ENCODE assay signal across 1 cellular context in genomic region chr21:46130721-46131720, GRCh38.
TF ChIP-seq lines count a peak whose summit lies in the region.

No MANE protein-coding gene starts in this region.

TF ChIP-seq in K562, 482 proteins besides CTCF, POLR2A, EP300 and RAD21:
- peak; percentile 78 for TF ChIP-seq USF1 (CRISPR knock-in tag; IDR thresholded peaks at IDR 0.05)
- TF ChIP-seq USF2 (CRISPR knock-in tag; IDR thresholded peaks at IDR 0.05) = peak; percentile 34
- TF ChIP-seq ZBTB9 (CRISPR knock-in tag; IDR thresholded peaks at IDR 0.05) = peak; percentile 86; the same call in 1 of the 2 replicates
- peak; percentile 32; the same call in 1 of the 2 replicates for TF ChIP-seq L3MBTL2 (IDR thresholded peaks at IDR 0.05)
- peak in 1 of 2 experiments; percentile 38 for TF ChIP-seq E2F6 (IDR thresholded peaks at IDR 0.05; ENCODE audit: borderline replicate concordance in 1 of 2, extremely low read depth in 1 of 2, insufficient read depth in 1 of 2, insufficient read length in 1 of 2, low read depth in 1 of 2, low read length in 1 of 2, poor library complexity in 1 of 2, severe bottlenecking in 1 of 2)
- TF ChIP-seq BRCA1 (IDR thresholded peaks at IDR 0.05) = no peak
- no peak for TF ChIP-seq BRCA1 (CRISPR knock-in tag; IDR thresholded peaks at IDR 0.05)
- peak; percentile 15; the same call in 1 of the 2 replicates for TF ChIP-seq CREB1 (IDR thresholded peaks at IDR 0.05)
- no peak for TF ChIP-seq CREB1 (CRISPR knock-in tag; IDR thresholded peaks at IDR 0.05)
- 0 out of 2 replicates have a peak, but pooled peaks have one; percentile 22 for TF ChIP-seq MGA (IDR thresholded peaks at IDR 0.05)
- no peak for TF ChIP-seq ZNF507 (tag; conservative IDR thresholded peaks at IDR 0.05)
- TF ChIP-seq EGR1 (conservative IDR thresholded peaks at IDR 0.05) = no peak
